In genomic region chr12:7983019-7983418, GRCh38 we compare ENCODE assay signal across 1 cellular context. TPM values are rescaled to one million over a fixed set of nuclear protein-coding genes. Genes with fewer than 3 reads are reported as not detected.
"Had no signal": no experiment of that assay in that cellular context is flagged by ENCODE, and none has a peak within 500 bp of the region (broad histone marks: within the 10 kb centered on the region; RNA-seq: fewer than 3 reads in every experiment).

No MANE protein-coding gene starts in this region.

RNA-seq across cellular contexts. Expression of gene SLC2A3, which starts 47.0 kb away (rescaled TPM):
- total RNA-seq: PC-3 had no signal
